ENCODE assay signal across 9 cellular contexts in genomic region chr10:71970331-71970730, GRCh38. TPM values are rescaled to one million over a fixed set of nuclear protein-coding genes. Genes with fewer than 3 reads are reported as not detected.
DNase-seq lines count a peak whose midpoint lies in the region; ATAC-seq, FAIRE-seq and TF ChIP-seq lines count a peak whose summit lies in the region.
"Had no signal": no experiment of that assay in that cellular context is flagged by ENCODE, and none has a peak within 500 bp of the region (broad histone marks: within the 10 kb centered on the region; RNA-seq: fewer than 3 reads in every experiment).

No MANE protein-coding gene starts in this region.

- H3K4me1 ChIP-seq in kidney (ENCODE audit: control insufficient read depth in 1 of 2, insufficient read depth in 1 of 2, low read depth in 1 of 2, low read length in 2 of 2) (peaks cover 31 to 62% of the 10 kb centered on the region in 2 donors), transverse colon (peaks cover 7 to 34% (median 25%) of the 10 kb centered on the region in 4 donors)

- TF ChIP-seq POLR2A in transverse colon (IDR thresholded peaks at IDR 0.05) = no peak

- no peak for ATAC-seq in activated naive CD4-positive, alpha-beta T cell treated with anti-CD3 and anti-CD28 coated beads, Interleukin-2, amount 50 U/mL, for 72 hours
- ATAC-seq in HG02973 (IDR thresholded peaks at IDR 0.05; ENCODE audit: unreplicated experiment) (no peak), HG03108 (IDR thresholded peaks at IDR 0.05; ENCODE audit: unreplicated experiment) (no peak)
- ATAC-seq: activated T-helper 17 cell treated with anti-CD3 and anti-CD28 coated beads, Interleukin-2, amount 50 U/mL, for 72 hours had no signal

- H3K9me3 Mint-ChIP-seq in activated naive CD4-positive, alpha-beta T cell treated with anti-CD3 and anti-CD28 coated beads for 36 hours = no peaks in the 10 kb centered on the region
- H3K9me3 Mint-ChIP-seq in activated naive CD4-positive, alpha-beta T cell treated with anti-CD3 and anti-CD28 coated beads, Interleukin-2, amount 50 U/mL, for 72 hours = no peaks in the 10 kb centered on the region
- H3K9me3 Mint-ChIP-seq: activated T-helper 17 cell treated with anti-CD3 and anti-CD28 coated beads, Interleukin-2, amount 50 U/mL, for 72 hours had no signal

- FAIRE-seq in kidney (lab: Jason Lieb, UNC) = no peak

- H3K4me3 ChIP-seq in kidney (ENCODE audit: low read length in 2 of 2) = no peak overlapping the region
- no peak overlapping the region for H3K4me3 ChIP-seq in transverse colon

- peak overlapping the region; percentile 53 to 88 for H3K27ac ChIP-seq in kidney (ENCODE audit: low read depth in 2 of 2, low read length in 2 of 2)
- peak overlapping the region; percentile 18 to 73 (median 56) for H3K27ac ChIP-seq in transverse colon

- no peak overlapping the region for H3K4me3 Mint-ChIP-seq in activated naive CD4-positive, alpha-beta T cell treated with anti-CD3 and anti-CD28 coated beads for 36 hours
- H3K4me3 Mint-ChIP-seq: activated T-helper 17 cell treated with anti-CD3 and anti-CD28 coated beads, Interleukin-2, amount 50 U/mL, for 72 hours had no signal

- peak; percentile 24 for DNase-seq in activated naive CD4-positive, alpha-beta T cell treated with anti-CD3 and anti-CD28 coated beads for 36 hours
- DNase-seq in activated naive CD4-positive, alpha-beta T cell treated with anti-CD3 and anti-CD28 coated beads, Interleukin-2, amount 50 U/mL, for 72 hours (ENCODE audit: low spot score in 2 of 2) = no peak
- DNase-seq in astrocyte of the hippocampus (ENCODE audit: low read depth, low spot score) (peak; percentile 59), kidney (peak; percentile 82), transverse colon (no peak), NCI-H1092 treated with DMSO at 0.1 percent for 48 hours (lab: John Stamatoyannopoulos, UW) (no peak)

- WGBS in transverse colon (ENCODE audit: low coverage in 1 of 2), 2 donors = 50 to 53% methylated on average over 2 to 9 of the region's 10 CpGs

- H3K36me3 ChIP-seq in kidney (ENCODE audit: control insufficient read depth in 1 of 2, insufficient read depth in 2 of 2, low read length in 2 of 2) (peaks cover 0 to 3% of the 10 kb centered on the region in 2 donors), transverse colon (no peaks in the 10 kb centered on the region)

- H3K27me3 ChIP-seq in transverse colon = peaks cover 5% of the 10 kb centered on the region

- in situ Hi-C loops in transverse colon (cut with MboI; ENCODE audit: low pct_ligation_motif_present in 1 of 4, low pct_unique_long_range_greater_than_20kb in 1 of 4, low sequenced_read_pairs in 3 of 4) = no loop called here

- no peak for TF ChIP-seq CTCF in kidney (IDR thresholded peaks at IDR 0.05; ENCODE audit: borderline replicate concordance, extremely low read depth, insufficient read depth)
- peak in 2 of 5 experiments; percentile 15 to 24 for TF ChIP-seq CTCF in transverse colon (IDR thresholded peaks at IDR 0.05)

- H3K27ac Mint-ChIP-seq in activated naive CD4-positive, alpha-beta T cell treated with anti-CD3 and anti-CD28 coated beads for 36 hours = no peak overlapping the region
- no peak overlapping the region for H3K27ac Mint-ChIP-seq in activated naive CD4-positive, alpha-beta T cell treated with anti-CD3 and anti-CD28 coated beads, Interleukin-2, amount 50 U/mL, for 72 hours
- H3K27ac Mint-ChIP-seq: activated T-helper 17 cell treated with anti-CD3 and anti-CD28 coated beads, Interleukin-2, amount 50 U/mL, for 72 hours had no signal

- H3K4me1 Mint-ChIP-seq in activated naive CD4-positive, alpha-beta T cell treated with anti-CD3 and anti-CD28 coated beads for 36 hours (ENCODE audit: low read depth) = peaks cover 44% of the 10 kb centered on the region

- no peaks in the 10 kb centered on the region for H3K36me3 Mint-ChIP-seq in activated naive CD4-positive, alpha-beta T cell treated with anti-CD3 and anti-CD28 coated beads for 36 hours (ENCODE audit: low read depth)
- H3K36me3 Mint-ChIP-seq in activated naive CD4-positive, alpha-beta T cell treated with anti-CD3 and anti-CD28 coated beads, Interleukin-2, amount 50 U/mL, for 72 hours = no peaks in the 10 kb centered on the region

- intact Hi-C loops in activated naive CD4-positive, alpha-beta T cell treated with anti-CD3 and anti-CD28 coated beads for 36 hours (cut with micrococcal nuclease) = no loop called here
- intact Hi-C loops in kidney (cut with DNase I) (no loop called here), transverse colon (cut with DNase I; ENCODE audit: low total_unique reads) (loop anchor here (5.0 kb wide), 1 partner anchor 37 kb away; no protein-coding TSS in a partner anchor)

- H3K27me3 Mint-ChIP-seq in activated naive CD4-positive, alpha-beta T cell treated with anti-CD3 and anti-CD28 coated beads for 36 hours (ENCODE audit: low read depth) = peaks cover 4% of the 10 kb centered on the region

- no peak for TF ChIP-seq EP300 in transverse colon (IDR thresholded peaks at IDR 0.05; ENCODE audit: low read depth)

- no peak overlapping the region for H3K9ac ChIP-seq in kidney (ENCODE audit: low read length in 2 of 2)

- H3K9me3 ChIP-seq in kidney (ENCODE audit: control insufficient read depth in 1 of 2, low read length in 2 of 2) = no peaks in the 10 kb centered on the region
- no peaks in the 10 kb centered on the region for H3K9me3 ChIP-seq in transverse colon

- CTCF ChIA-PET in activated naive CD4-positive, alpha-beta T cell treated with anti-CD3 and anti-CD28 coated beads for 36 hours (lab: Charles Lee) = interaction anchor here (1.4 kb wide), 1 partner anchor 78 kb away, joined by 3 read pairs; no protein-coding TSS in a partner anchor

RNA-seq across cellular contexts. Expression of gene CHST3, which starts 6.1 kb away (rescaled TPM):
- under 1 TPM; 0.55 to 0.57 TPM for total RNA-seq in activated naive CD4-positive, alpha-beta T cell treated with anti-CD3 and anti-CD28 coated beads for 36 hours
- total RNA-seq in activated naive CD4-positive, alpha-beta T cell treated with anti-CD3 and anti-CD28 coated beads, Interleukin-2, amount 50 U/mL, for 72 hours = under 1 TPM; 0.16 to 0.88 TPM
- total RNA-seq in kidney (31.5 TPM), transverse colon (10 to 100 TPM in 1 of 4 donors, 1 to 10 TPM in 3; 1.6 to 10.5 (median 3.9) TPM)
- polyA plus RNA-seq in kidney (ENCODE audit: insufficient read depth, low read depth, low replicate concordance) = 9.1 TPM

Comparison
In these comparisons a context has a peak if more than half of its experiments do, and no peak if none do; other contexts are left out.
1. DNase-seq: peak in activated naive CD4-positive, alpha-beta T cell treated with anti-CD3 and anti-CD28 coated beads for 36 hours (single experiment), astrocyte of the hippocampus (single experiment) and kidney (single experiment); none in activated naive CD4-positive, alpha-beta T cell treated with anti-CD3 and anti-CD28 coated beads, Interleukin-2, amount 50 U/mL, for 72 hours (0 of 2), transverse colon (single experiment) and NCI-H1092 treated with DMSO at 0.1 percent for 48 hours (single experiment).